ENCODE assay signal across 8 cellular contexts in genomic region chr5:177389368-177390169, GRCh38. TPM values are rescaled to one million over a fixed set of nuclear protein-coding genes. Genes with fewer than 3 reads are reported as not detected.
DNase-seq lines count a peak whose midpoint lies in the region; ATAC-seq and TF ChIP-seq lines count a peak whose summit lies in the region.

No MANE protein-coding gene starts in this region.

- no peak overlapping the region for H3K4me3 ChIP-seq in gastroesophageal sphincter

- H3K4me1 Mint-ChIP-seq in IgD-negative memory B cell (peaks cover 14 to 25% (median 21%) of the 10 kb centered on the region in 3 donors), nephron progenitor cell (peaks cover 47% of the 10 kb centered on the region)

- TF ChIP-seq CTCF in gastroesophageal sphincter (IDR thresholded peaks at IDR 0.05) (no peak), nephron progenitor cell (IDR thresholded peaks at IDR 0.05) (no peak)

- peak; percentile 58 for DNase-seq in activated T-cell treated with anti-CD3 and anti-CD28 coated beads, Interleukin-2, amount 50 U/mL, for 1 hour
- DNase-seq in activated T-cell treated with anti-CD3 and anti-CD28 coated beads for 4 hours (no peak), nephron progenitor cell (no peak)
- peak; percentile 47 for DNase-seq in activated CD8-positive, alpha-beta memory T cell treated with anti-CD3 and anti-CD28 coated beads, Interleukin-2, amount 50 U/mL, for 4 hours
- DNase-seq in stimulated activated CD8-positive, alpha-beta memory T cell treated with anti-CD3 and anti-CD28 coated beads, Interleukin-12 subunit alpha, Interleukin-12 subunit beta, amount 100 ng/mL, for 4 hours (ENCODE audit: low read depth) = peak; percentile 25

- ATAC-seq in gastroesophageal sphincter (peak; percentile 29), GM19452 (IDR thresholded peaks at IDR 0.05; ENCODE audit: unreplicated experiment) (no peak)

- no peak for TF ChIP-seq POLR2A in gastroesophageal sphincter (IDR thresholded peaks at IDR 0.05)

- no peaks in the 10 kb centered on the region for H3K9me3 ChIP-seq in gastroesophageal sphincter

- no peak for TF ChIP-seq EP300 in gastroesophageal sphincter (IDR thresholded peaks at IDR 0.05)

- peaks cover 42% of the 10 kb centered on the region for H3K27me3 ChIP-seq in gastroesophageal sphincter

- H3K27me3 Mint-ChIP-seq in IgD-negative memory B cell (peaks cover 10% of the 10 kb centered on the region), nephron progenitor cell (ENCODE audit: low read depth, poor library complexity) (peaks cover 10% of the 10 kb centered on the region)

- H3K36me3 ChIP-seq in gastroesophageal sphincter = no peaks in the 10 kb centered on the region

- WGBS in gastroesophageal sphincter (ENCODE audit: low coverage in 1 of 2), 2 donors = 33 to 46% methylated on average over 11 to 14 of the region's 20 CpGs

- no peaks in the 10 kb centered on the region for H3K36me3 Mint-ChIP-seq in IgD-negative memory B cell
- H3K36me3 Mint-ChIP-seq in nephron progenitor cell (ENCODE audit: low read depth) = no peaks in the 10 kb centered on the region

- H3K9me3 Mint-ChIP-seq in IgD-negative memory B cell = no peaks in the 10 kb centered on the region
- H3K9me3 Mint-ChIP-seq in nephron progenitor cell = no peaks in the 10 kb centered on the region

- peaks cover 0 to 16% (median 5%) of the 10 kb centered on the region in 3 donors for H3K4me1 ChIP-seq in gastroesophageal sphincter

- H3K27ac ChIP-seq in gastroesophageal sphincter = peak overlapping the region in 2 of 4 donors; percentile 20 to 51

- H3K27ac Mint-ChIP-seq in IgD-negative memory B cell (peak overlapping the region in 2 of 3 donors; percentile 37 to 80), nephron progenitor cell (no peak overlapping the region)

- H3K4me3 Mint-ChIP-seq in IgD-negative memory B cell = peak overlapping the region in 3 of 4 donors; percentile 5 to 90 (median 13)
- H3K4me3 Mint-ChIP-seq in nephron progenitor cell = no peak overlapping the region

RNA-seq across cellular contexts. Expression of gene SLC34A1, which starts 5.3 kb away (rescaled TPM):
- not detected for polyA plus RNA-seq in IgD-negative memory B cell
- under 1 TPM in 1 of 4 donors, not detected in 3; 0.12 TPM for total RNA-seq in gastroesophageal sphincter

RNA-seq across cellular contexts. Expression of gene PFN3, which starts 10.9 kb away (rescaled TPM):
- not detected for polyA plus RNA-seq in IgD-negative memory B cell
- not detected for total RNA-seq in gastroesophageal sphincter

RNA-seq across cellular contexts. Expression of gene F12, which starts 19.8 kb away (rescaled TPM):
- polyA plus RNA-seq in IgD-negative memory B cell = 0.78 TPM
- under 1 TPM in 2 of 4 donors, not detected in 2; 0.27 to 0.89 TPM for total RNA-seq in gastroesophageal sphincter

RNA-seq across cellular contexts. Expression of gene RGS14, which starts 31.8 kb away (rescaled TPM):
- 49.5 TPM for polyA plus RNA-seq in IgD-negative memory B cell
- 10 to 100 TPM in 3 of 4 donors, 1 to 10 TPM in 1; 7.6 to 20.1 (median 13.7) TPM for total RNA-seq in gastroesophageal sphincter

RNA-seq across cellular contexts. Expression of gene GRK6, which starts 36.9 kb away (rescaled TPM):
- 107 TPM for polyA plus RNA-seq in IgD-negative memory B cell
- total RNA-seq in gastroesophageal sphincter = 10 to 100 TPM; 20.7 to 42.3 (median 31.5) TPM

Comparison
In these comparisons a context has a peak if more than half of its experiments do, and no peak if none do; other contexts are left out.
1. DNase-seq: peak in activated T-cell treated with anti-CD3 and anti-CD28 coated beads, Interleukin-2, amount 50 U/mL, for 1 hour (single experiment), activated CD8-positive, alpha-beta memory T cell treated with anti-CD3 and anti-CD28 coated beads, Interleukin-2, amount 50 U/mL, for 4 hours (single experiment) and stimulated activated CD8-positive, alpha-beta memory T cell treated with anti-CD3 and anti-CD28 coated beads, Interleukin-12 subunit alpha, Interleukin-12 subunit beta, amount 100 ng/mL, for 4 hours (single experiment); none in activated T-cell treated with anti-CD3 and anti-CD28 coated beads for 4 hours (single experiment) and nephron progenitor cell (single experiment).